In genomic region chr17:61744804-61745203, GRCh38 we compare ENCODE assay signal across 10 cellular contexts.
"Had no signal": no experiment of that assay in that cellular context is flagged by ENCODE, and none has a peak within 500 bp of the region (broad histone marks: within the 10 kb centered on the region; RNA-seq: fewer than 3 reads in every experiment).

No MANE protein-coding gene starts in this region.

- H3K4me1 ChIP-seq: HAP-1 had no signal

- FAIRE-seq: HTR-8/SVneo, K562 had no signal

- H3K9ac ChIP-seq: GM23248 had no signal

- H3K27ac ChIP-seq: GM23248 had no signal

- DNase-seq: GM23248, GOT3, H7, HFFc6, IMR-90, KG1 had no signal

- H2AFZ ChIP-seq: GM23248 had no signal

- ATAC-seq: HCT116, K562 had no signal

- H3K4me3 ChIP-seq: GM23248, HAP-1, K562 had no signal
